ENCODE assay signal across 27 cellular contexts in genomic region chr15:87021771-87022170, GRCh38.
"Had no signal": no experiment of that assay in that cellular context is flagged by ENCODE, and none has a peak within 500 bp of the region (broad histone marks: within the 10 kb centered on the region; RNA-seq: fewer than 3 reads in every experiment).

No MANE protein-coding gene starts in this region.

- H3K36me3 ChIP-seq: left ventricle myocardium inferior, pancreas, prostate gland, suprapubic skin, thoracic aorta, tibial artery, upper lobe of right lung had no signal

- H3K4me1 ChIP-seq: left ventricle myocardium inferior, pancreas, prostate gland, suprapubic skin, tibial artery, upper lobe of right lung had no signal

- H3K36me3 Mint-ChIP-seq: memory B cell had no signal

- FAIRE-seq: pancreas, urothelium cell line had no signal

- ATAC-seq: naive thymus-derived CD8-positive, alpha-beta T cell; pancreas; right cardiac atrium; sciatic nerve; stimulated activated naive B cell treated with anti-CD40 and anti-IgM and Interleukin-4, amounts not matched to agents 10 μg/mL and 1 μg/mL and 100 μg/mL, for 72 hours; stimulated activated naive CD8-positive, alpha-beta T cell treated with anti-CD3 and anti-CD28 coated beads, Interleukin-15, Interleukin-2, amounts not matched to agents 100 U/mL and 50 U/mL, for 24 hours; upper lobe of right lung had no signal

- H3K27ac Mint-ChIP-seq: memory B cell; naive thymus-derived CD8-positive, alpha-beta T cell; nephron; stimulated activated naive B cell treated with anti-CD40 and anti-IgM and Interleukin-4, amounts not matched to agents 10 μg/mL and 1 μg/mL and 100 μg/mL, for 72 hours had no signal

- H3K27ac ChIP-seq: left ventricle myocardium inferior, pancreas, prostate gland, skin epidermis, suprapubic skin, thoracic aorta, tibial artery, upper lobe of right lung had no signal

- H3K4me3 Mint-ChIP-seq: memory B cell; naive thymus-derived CD8-positive, alpha-beta T cell; nephron; neural crest cell; stimulated activated naive B cell treated with anti-CD40 and anti-IgM and Interleukin-4, amounts not matched to agents 10 μg/mL and 1 μg/mL and 100 μg/mL, for 72 hours had no signal

- H3K4me1 Mint-ChIP-seq: memory B cell; naive thymus-derived CD8-positive, alpha-beta T cell; nephron; neural crest cell; stimulated activated naive B cell treated with anti-CD40 and anti-IgM and Interleukin-4, amounts not matched to agents 10 μg/mL and 1 μg/mL and 100 μg/mL, for 72 hours had no signal

- H3K4me3 ChIP-seq: left ventricle myocardium inferior, lung, pancreas, prostate gland, skin epidermis, suprapubic skin, thoracic aorta, tibial artery, upper lobe of right lung had no signal

- DNase-seq: islet precursor cell; left ventricle myocardium inferior; naive thymus-derived CD8-positive, alpha-beta T cell; nucleus accumbens; pancreas; posterior cingulate gyrus; retina; right cardiac atrium; stimulated activated CD4-positive, alpha-beta T cell treated with anti-CD3 and anti-CD28 coated beads, Interleukin-12 subunit alpha, Interleukin-12 subunit beta, amount 100 ng/mL, for 4 hours; stimulated activated CD4-positive, alpha-beta T cell treated with anti-CD3 and anti-CD28 coated beads, Interleukin-15, amount 100 ng/mL, for 24 hours; stimulated activated CD4-positive, alpha-beta T cell treated with anti-CD3 and anti-CD28 coated beads, Interleukin-2, amount 100 ng/mL, for 24 hours; stimulated activated CD4-positive, alpha-beta T cell treated with anti-CD3 and anti-CD28 coated beads, Interleukin-4, amount 100 ng/mL, for 1 hour; stimulated activated naive B cell treated with anti-CD40 and anti-IgM and Interleukin-4, amounts not matched to agents 10 μg/mL and 1 μg/mL and 100 μg/mL, for 72 hours; stimulated activated naive CD8-positive, alpha-beta T cell treated with anti-CD3 and anti-CD28 coated beads, Interleukin-15, Interleukin-2, amounts not matched to agents 100 U/mL and 50 U/mL, for 24 hours; tibial artery; trophoblast cell; upper lobe of right lung had no signal

- H3K27me3 Mint-ChIP-seq: memory B cell had no signal

- H3K9me3 ChIP-seq: pancreas, prostate gland, suprapubic skin, thoracic aorta had no signal

- H3K27me3 ChIP-seq: pancreas, suprapubic skin, tibial artery, upper lobe of right lung had no signal
